ENCODE assay signal across 20 cellular contexts in genomic region chr12:116779597-116779996, GRCh38. TPM values are rescaled to one million over a fixed set of nuclear protein-coding genes. Genes with fewer than 3 reads are reported as not detected.
DNase-seq lines count a peak whose midpoint lies in the region; ATAC-seq and TF ChIP-seq lines count a peak whose summit lies in the region.
"Had no signal": no experiment of that assay in that cellular context is flagged by ENCODE, and none has a peak within 500 bp of the region (broad histone marks: within the 10 kb centered on the region; RNA-seq: fewer than 3 reads in every experiment).

No MANE protein-coding gene starts in this region.

- peaks cover 0 to under 1% of the 10 kb centered on the region in 2 donors for H3K4me1 Mint-ChIP-seq in stimulated activated naive B cell treated with anti-CD40 and anti-IgM and Interleukin-4, amounts not matched to agents 10 μg/mL and 1 μg/mL and 100 μg/mL, for 72 hours
- H3K4me1 Mint-ChIP-seq: B cell had no signal

- no peaks in the 10 kb centered on the region for H3K9me3 ChIP-seq in gastrocnemius medialis
- H3K9me3 ChIP-seq: Caco-2 had no signal

- in situ Hi-C loops in gastrocnemius medialis (cut with MboI; ENCODE audit: low sequenced_read_pairs in 4 of 4) = no loop called here

- no peak overlapping the region for H3K27ac ChIP-seq in gastrocnemius medialis
- H3K27ac ChIP-seq: 22Rv1, BLaER1, C4-2B had no signal

- H3K9me3 Mint-ChIP-seq in stimulated activated naive B cell treated with anti-CD40 and anti-IgM and Interleukin-4, amounts not matched to agents 10 μg/mL and 1 μg/mL and 100 μg/mL, for 72 hours = no peaks in the 10 kb centered on the region
- H3K9me3 Mint-ChIP-seq: CD8-positive, alpha-beta T cell; GM23338; H9; HFFc6 had no signal

- no peak for TF ChIP-seq POLR2A in gastrocnemius medialis (IDR thresholded peaks at IDR 0.05)

- no peak for TF ChIP-seq CTCF in gastrocnemius medialis (IDR thresholded peaks at IDR 0.05 in 4 of 5, conservative IDR thresholded peaks at IDR 0.05 in 1 of 5)

- peak; percentile 9 for DNase-seq in activated effector memory CD4-positive, alpha-beta T cell treated with anti-CD3 and anti-CD28 coated beads, Interleukin-2, amount 50 U/mL, for 16 hours
- no peak for DNase-seq in activated effector memory CD4-positive, alpha-beta T cell treated with Interleukin-2 at 50 U/mL for 16 hours
- peak; percentile 8 for DNase-seq in mesenteric fat pad (ENCODE audit: low spot score)
- no peak for DNase-seq in stimulated activated naive B cell treated with anti-CD40 and anti-IgM and Interleukin-4, amounts not matched to agents 10 μg/mL and 1 μg/mL and 100 μg/mL, for 72 hours
- no peak for DNase-seq in gastrocnemius medialis
- DNase-seq in NCI-H446 (lab: John Stamatoyannopoulos, UW) = no peak
- DNase-seq in NCI-H2107 (lab: John Stamatoyannopoulos, UW) = no peak
- DNase-seq: Caco-2; CD4-positive, CD25-positive, alpha-beta regulatory T cell; CD8-positive, alpha-beta T cell; DMS153; DND-41; H9; HFFc6 had no signal

- H3K27me3 Mint-ChIP-seq in stimulated activated naive B cell treated with anti-CD40 and anti-IgM and Interleukin-4, amounts not matched to agents 10 μg/mL and 1 μg/mL and 100 μg/mL, for 72 hours = no peaks in the 10 kb centered on the region
- H3K27me3 Mint-ChIP-seq: B cell; CD4-positive, CD25-positive, alpha-beta regulatory T cell had no signal

- no peaks in the 10 kb centered on the region for H3K36me3 ChIP-seq in gastrocnemius medialis

- H3K27ac Mint-ChIP-seq in stimulated activated naive B cell treated with anti-CD40 and anti-IgM and Interleukin-4, amounts not matched to agents 10 μg/mL and 1 μg/mL and 100 μg/mL, for 72 hours = peak overlapping the region; percentile 25
- H3K27ac Mint-ChIP-seq: B cell; CD8-positive, alpha-beta T cell; GM23338; H9; HFFc6 had no signal

- no peaks in the 10 kb centered on the region for H3K27me3 ChIP-seq in gastrocnemius medialis
- H3K27me3 ChIP-seq: BLaER1 had no signal

- H3K4me1 ChIP-seq in gastrocnemius medialis = no peaks in the 10 kb centered on the region
- H3K4me1 ChIP-seq: Caco-2 had no signal

- H3K4me3 ChIP-seq in gastrocnemius medialis = no peak overlapping the region
- H3K4me3 ChIP-seq: BLaER1, GM23338 had no signal

- H3K4me3 Mint-ChIP-seq in stimulated activated naive B cell treated with anti-CD40 and anti-IgM and Interleukin-4, amounts not matched to agents 10 μg/mL and 1 μg/mL and 100 μg/mL, for 72 hours = no peak overlapping the region
- H3K4me3 Mint-ChIP-seq: B cell; CD4-positive, CD25-positive, alpha-beta regulatory T cell; CD8-positive, alpha-beta T cell; GM23338; H9; HFFc6 had no signal

- intact Hi-C loops in gastrocnemius medialis (cut with DNase I; ENCODE audit: low total_unique reads) = no loop called here

- peaks cover 25 to 49% of the 10 kb centered on the region in 2 donors for H3K36me3 Mint-ChIP-seq in stimulated activated naive B cell treated with anti-CD40 and anti-IgM and Interleukin-4, amounts not matched to agents 10 μg/mL and 1 μg/mL and 100 μg/mL, for 72 hours

- no peak for ATAC-seq in stimulated activated naive B cell treated with anti-CD40 and anti-IgM and Interleukin-4, amounts not matched to agents 10 μg/mL and 1 μg/mL and 100 μg/mL, for 72 hours (replicated peaks)
- ATAC-seq in gastrocnemius medialis = no peak
- ATAC-seq: CD8-positive, alpha-beta T cell; GM23338; HCT116 had no signal

RNA-seq across cellular contexts. Expression of gene RNFT2, which starts 41.5 kb away (rescaled TPM):
- total RNA-seq in mesenteric fat pad (2.1 TPM), gastrocnemius medialis (under 1 TPM in 1 of 4 donors, not detected in 3; 0.55 TPM)

RNA-seq across cellular contexts. Expression of gene SPRING1, which starts 41.7 kb away (rescaled TPM):
- total RNA-seq in mesenteric fat pad (21.5 TPM), gastrocnemius medialis (10 to 100 TPM in 1 of 4 donors, 1 to 10 TPM in 3; 3.5 to 11.0 (median 8.2) TPM)

Comparison
In these comparisons a context has a peak if more than half of its experiments do, and no peak if none do; other contexts are left out.
1. DNase-seq: peak in activated effector memory CD4-positive, alpha-beta T cell treated with anti-CD3 and anti-CD28 coated beads, Interleukin-2, amount 50 U/mL, for 16 hours (single experiment) and mesenteric fat pad (single experiment); none in activated effector memory CD4-positive, alpha-beta T cell treated with Interleukin-2 at 50 U/mL for 16 hours (single experiment), stimulated activated naive B cell treated with anti-CD40 and anti-IgM and Interleukin-4, amounts not matched to agents 10 μg/mL and 1 μg/mL and 100 μg/mL, for 72 hours (single experiment), gastrocnemius medialis (0 of 2), NCI-H446 (0 of 2) and NCI-H2107 (single experiment).